ENCODE assay signal across 25 cellular contexts in genomic region chr1:151533870-151534269, GRCh38.
"Had no signal": no experiment of that assay in that cellular context is flagged by ENCODE, and none has a peak within 500 bp of the region (broad histone marks: within the 10 kb centered on the region; RNA-seq: fewer than 3 reads in every experiment).

No MANE protein-coding gene starts in this region.

- H3K4me1 Mint-ChIP-seq: activated naive CD4-positive, alpha-beta T cell treated with anti-CD3 and anti-CD28 coated beads, Interleukin-2, amount 10 ng/mL, durations not matched to agents 7 days and 5 days; activated naive CD8-positive, alpha-beta T cell treated with anti-CD3 and anti-CD28 coated beads, Interleukin-2, amount 50 U/mL, for 24 hours; brain had no signal

- H3K9me3 Mint-ChIP-seq: activated CD4-positive, alpha-beta T cell treated with anti-CD3 and anti-CD28 coated beads, Interleukin-2, amount 10 ng/mL, durations not matched to agents 24 days and 14 days; activated CD8-positive, alpha-beta T cell treated with anti-CD3 and anti-CD28 coated beads for 36 hours; activated naive CD4-positive, alpha-beta T cell treated with anti-CD3 and anti-CD28 coated beads, Interleukin-2, amount 10 ng/mL, durations not matched to agents 7 days and 5 days; activated naive CD8-positive, alpha-beta T cell treated with anti-CD3 and anti-CD28 coated beads, Interleukin-2, amount 50 U/mL, for 24 hours; activated T-cell treated with anti-CD3 and anti-CD28 coated beads, Interleukin-2, amount 50 U/mL, for 24 hours; activated T-helper 2 cell treated with anti-CD3 and anti-CD28 coated beads, Interferon-gamma antibody, Interleukin-2, Interleukin-4, amounts not matched to agents 10 μg/mL and 5 μg/mL and 100 μg/mL, durations not matched to agents 14 hours and 24 hours and 36 hours; brain; T-helper 1 cell treated with Interleukin-12 subunit alpha and Interleukin-12 subunit beta and Interleukin-4 antibody, amounts not matched to agents 30 μg/mL and 1 μg/mL, for 36 hours; T-helper 2 cell treated with Interferon-gamma antibody and Interleukin-4, amounts not matched to agents 5 μg/mL and 100 μg/mL, for 36 hours had no signal

- H3K27ac ChIP-seq: Peyer's patch, SJSA1 had no signal

- H3K27me3 ChIP-seq: Peyer's patch, SJSA1 had no signal

- DNase-seq: activated CD4-positive, alpha-beta T cell treated with anti-CD3 and anti-CD28 coated beads, Interleukin-2, amount 10 ng/mL, durations not matched to agents 24 days and 14 days; activated CD4-positive, alpha-beta T cell treated with anti-CD3 and anti-CD28 coated beads, Interleukin-2, amount 50 U/mL, for 4 hours; activated CD8-positive, alpha-beta T cell treated with anti-CD3 and anti-CD28 coated beads for 36 hours; activated naive CD4-positive, alpha-beta T cell treated with anti-CD3 and anti-CD28 coated beads, Interleukin-2, amount 10 ng/mL, durations not matched to agents 7 days and 5 days; activated naive CD8-positive, alpha-beta T cell treated with anti-CD3 and anti-CD28 coated beads, Interleukin-2, amount 50 U/mL, for 24 hours; activated T-cell treated with anti-CD3 and anti-CD28 coated beads, Interleukin-2, amount 50 U/mL, for 24 hours; MM.1S; MV-4-11; NCI-H1092; NCI-H146; NCI-H2029 treated with DMSO at 0.1 percent for 48 hours; NCI-H2107; NCI-H2171; NCI-H510A; NK-92 treated with Interleukin-12 subunit alpha and Interleukin-12 subunit beta, amount 100 ng/mL, for 24 hours; PC-3; RPMI8226; SK-N-SH had no signal

- H3K27me3 Mint-ChIP-seq: activated CD8-positive, alpha-beta T cell treated with anti-CD3 and anti-CD28 coated beads for 36 hours; activated naive CD8-positive, alpha-beta T cell; activated naive CD8-positive, alpha-beta T cell treated with anti-CD3 and anti-CD28 coated beads, Interleukin-2, amount 50 U/mL, for 24 hours; activated T-cell treated with anti-CD3 and anti-CD28 coated beads, Interleukin-2, amount 50 U/mL, for 24 hours had no signal

- H3K4me1 ChIP-seq: Peyer's patch had no signal

- H3K4me2 ChIP-seq: SK-N-SH had no signal

- H3K4me3 Mint-ChIP-seq: activated CD4-positive, alpha-beta T cell treated with anti-CD3 and anti-CD28 coated beads, Interleukin-2, amount 10 ng/mL, durations not matched to agents 24 days and 14 days; activated CD8-positive, alpha-beta T cell treated with anti-CD3 and anti-CD28 coated beads for 36 hours; activated naive CD4-positive, alpha-beta T cell treated with anti-CD3 and anti-CD28 coated beads, Interleukin-2, amount 10 ng/mL, durations not matched to agents 7 days and 5 days; activated naive CD8-positive, alpha-beta T cell; activated naive CD8-positive, alpha-beta T cell treated with anti-CD3 and anti-CD28 coated beads, Interleukin-2, amount 50 U/mL, for 24 hours; activated T-cell treated with anti-CD3 and anti-CD28 coated beads, Interleukin-2, amount 50 U/mL, for 24 hours; brain; T-helper 1 cell treated with Interleukin-12 subunit alpha and Interleukin-12 subunit beta and Interleukin-4 antibody, amounts not matched to agents 30 μg/mL and 1 μg/mL, for 36 hours; T-helper 2 cell treated with Interferon-gamma antibody and Interleukin-4, amounts not matched to agents 5 μg/mL and 100 μg/mL, for 36 hours had no signal

- H3K9ac ChIP-seq: SK-N-SH had no signal

- H3K36me3 Mint-ChIP-seq: activated naive CD4-positive, alpha-beta T cell treated with anti-CD3 and anti-CD28 coated beads, Interleukin-2, amount 10 ng/mL, durations not matched to agents 7 days and 5 days had no signal

- H3K36me3 ChIP-seq: SJSA1 had no signal

- H3K27ac Mint-ChIP-seq: activated CD4-positive, alpha-beta T cell treated with anti-CD3 and anti-CD28 coated beads, Interleukin-2, amount 10 ng/mL, durations not matched to agents 24 days and 14 days; activated CD8-positive, alpha-beta T cell treated with anti-CD3 and anti-CD28 coated beads for 36 hours; activated naive CD4-positive, alpha-beta T cell treated with anti-CD3 and anti-CD28 coated beads, Interleukin-2, amount 10 ng/mL, durations not matched to agents 7 days and 5 days; activated naive CD8-positive, alpha-beta T cell; activated naive CD8-positive, alpha-beta T cell treated with anti-CD3 and anti-CD28 coated beads, Interleukin-2, amount 50 U/mL, for 24 hours; activated T-cell treated with anti-CD3 and anti-CD28 coated beads, Interleukin-2, amount 50 U/mL, for 24 hours; activated T-helper 2 cell treated with anti-CD3 and anti-CD28 coated beads, Interferon-gamma antibody, Interleukin-2, Interleukin-4, amounts not matched to agents 10 μg/mL and 5 μg/mL and 100 μg/mL, durations not matched to agents 14 hours and 24 hours and 36 hours; T-helper 1 cell treated with Interleukin-12 subunit alpha and Interleukin-12 subunit beta and Interleukin-4 antibody, amounts not matched to agents 30 μg/mL and 1 μg/mL, for 36 hours had no signal

- H3K4me3 ChIP-seq: Peyer's patch, SJSA1 had no signal

- H3K9me3 ChIP-seq: Peyer's patch, SJSA1, SK-N-SH had no signal
